8 cellular contexts compared by ENCODE assay signal in genomic region chr10:6580279-6581029, GRCh38. TPM values are rescaled to one million over a fixed set of nuclear protein-coding genes. Genes with fewer than 3 reads are reported as not detected.
DNase-seq lines count a peak whose midpoint lies in the region; ATAC-seq and TF ChIP-seq lines count a peak whose summit lies in the region.

No MANE protein-coding gene starts in this region.

- no peaks in the 10 kb centered on the region for H3K9me3 ChIP-seq in Peyer's patch

- ATAC-seq in GM18502 (IDR thresholded peaks at IDR 0.05; ENCODE audit: poor library complexity, unreplicated experiment): peak; percentile 87
- peak; percentile 92 for ATAC-seq in HG03039 (IDR thresholded peaks at IDR 0.05; ENCODE audit: unreplicated experiment)
- peak; percentile 75 for ATAC-seq in stimulated activated naive CD8-positive, alpha-beta T cell treated with anti-CD3 and anti-CD28 coated beads, Interleukin-15, Interleukin-2, amounts not matched to agents 100 U/mL and 50 U/mL, for 24 hours

- H3K4me3 ChIP-seq in Peyer's patch: peak overlapping the region; percentile 68 to 96 (median 84)
- H3K4me3 ChIP-seq in fibroblast of the aortic adventitia (ENCODE audit: low read depth, low read length): peak overlapping the region; percentile 63

- peaks cover 69% of the 10 kb centered on the region for H3K36me3 Mint-ChIP-seq in activated T-helper 2 cell treated with anti-CD3 and anti-CD28 coated beads, Interferon-gamma antibody, Interleukin-2, Interleukin-4, amounts not matched to agents 10 μg/mL and 5 μg/mL and 100 μg/mL, durations not matched to agents 14 hours and 24 hours and 36 hours (ENCODE audit: low read depth)
- H3K36me3 Mint-ChIP-seq in nephron (ENCODE audit: low read depth): peaks cover 8% of the 10 kb centered on the region

- no peaks in the 10 kb centered on the region for H3K9me3 Mint-ChIP-seq in activated T-helper 2 cell treated with anti-CD3 and anti-CD28 coated beads, Interferon-gamma antibody, Interleukin-2, Interleukin-4, amounts not matched to agents 10 μg/mL and 5 μg/mL and 100 μg/mL, durations not matched to agents 14 hours and 24 hours and 36 hours
- no peaks in the 10 kb centered on the region for H3K9me3 Mint-ChIP-seq in nephron

- peaks cover 68% of the 10 kb centered on the region for H3K4me1 Mint-ChIP-seq in activated T-helper 2 cell treated with anti-CD3 and anti-CD28 coated beads, Interferon-gamma antibody, Interleukin-2, Interleukin-4, amounts not matched to agents 10 μg/mL and 5 μg/mL and 100 μg/mL, durations not matched to agents 14 hours and 24 hours and 36 hours (ENCODE audit: low read depth)
- peaks cover 18% of the 10 kb centered on the region for H3K4me1 Mint-ChIP-seq in nephron

- peak; percentile 21 to 69 (median 56) for TF ChIP-seq CTCF in Peyer's patch (IDR thresholded peaks at IDR 0.05)
- TF ChIP-seq CTCF in fibroblast of the aortic adventitia (IDR thresholded peaks at IDR 0.05; ENCODE audit: insufficient read depth, low read length): peak; percentile 45
- TF ChIP-seq CTCF in nephron (IDR thresholded peaks at IDR 0.05; ENCODE audit: unreplicated experiment in 3 of 3): peak; percentile 57 to 60 (median 58)

- intact Hi-C loops in activated T-helper 2 cell treated with anti-CD3 and anti-CD28 coated beads, Interferon-gamma antibody, Interleukin-2, Interleukin-4, amounts not matched to agents 10 μg/mL and 5 μg/mL and 100 μg/mL, durations not matched to agents 14 hours and 24 hours and 36 hours (cut with micrococcal nuclease): loop anchor here (1.0 to 5.0 kb wide), 4 partner anchors 68 to 528 kb away; no protein-coding TSS in a partner anchor

- H3K27me3 ChIP-seq in Peyer's patch: no peaks in the 10 kb centered on the region

- no peaks in the 10 kb centered on the region for H3K27me3 Mint-ChIP-seq in activated T-helper 2 cell treated with anti-CD3 and anti-CD28 coated beads, Interferon-gamma antibody, Interleukin-2, Interleukin-4, amounts not matched to agents 10 μg/mL and 5 μg/mL and 100 μg/mL, durations not matched to agents 14 hours and 24 hours and 36 hours (ENCODE audit: low read depth)
- H3K27me3 Mint-ChIP-seq in nephron (ENCODE audit: low read depth): peaks cover 51% of the 10 kb centered on the region

- H3K4me1 ChIP-seq in Peyer's patch: no peaks in the 10 kb centered on the region

- peak in 1 of 2 donors; percentile 19 for TF ChIP-seq POLR2A in Peyer's patch (IDR thresholded peaks at IDR 0.05)

- H3K27ac Mint-ChIP-seq in activated T-helper 2 cell treated with anti-CD3 and anti-CD28 coated beads, Interferon-gamma antibody, Interleukin-2, Interleukin-4, amounts not matched to agents 10 μg/mL and 5 μg/mL and 100 μg/mL, durations not matched to agents 14 hours and 24 hours and 36 hours: peak overlapping the region; percentile 89
- peak overlapping the region; percentile 62 to 95 (median 89) for H3K27ac Mint-ChIP-seq in nephron

- peak; percentile 19 for DNase-seq in A172 (ENCODE audit: low spot score)
- peak; percentile 56 to 86 (median 84) for DNase-seq in Peyer's patch
- DNase-seq in activated T-helper 2 cell treated with anti-CD3 and anti-CD28 coated beads, Interferon-gamma antibody, Interleukin-2, Interleukin-4, amounts not matched to agents 10 μg/mL and 5 μg/mL and 100 μg/mL, durations not matched to agents 14 hours and 24 hours and 36 hours (ENCODE audit: low spot score): peak; percentile 81
- DNase-seq in fibroblast of the aortic adventitia (ENCODE audit: low read depth): peak; percentile 31
- peak; percentile 94 for DNase-seq in stimulated activated naive CD8-positive, alpha-beta T cell treated with anti-CD3 and anti-CD28 coated beads, Interleukin-15, Interleukin-2, amounts not matched to agents 100 U/mL and 50 U/mL, for 24 hours

- peak overlapping the region; percentile 75 to 85 (median 82) for H3K27ac ChIP-seq in Peyer's patch

- no peaks in the 10 kb centered on the region for H3K36me3 ChIP-seq in Peyer's patch

- peak overlapping the region; percentile 95 for H3K4me3 Mint-ChIP-seq in activated T-helper 2 cell treated with anti-CD3 and anti-CD28 coated beads, Interferon-gamma antibody, Interleukin-2, Interleukin-4, amounts not matched to agents 10 μg/mL and 5 μg/mL and 100 μg/mL, durations not matched to agents 14 hours and 24 hours and 36 hours (ENCODE audit: low read depth)
- peak overlapping the region; percentile 88 to 93 (median 93) for H3K4me3 Mint-ChIP-seq in nephron

RNA-seq across cellular contexts. Expression of gene PRKCQ, which starts 0.4 kb away (rescaled TPM):
- not detected in 2 replicates for total RNA-seq in A172 (2014; rRNA removed; shearing (Covaris generic))
- total RNA-seq in Peyer's patch: 10 to 100 TPM in 1 of 4 donors, 1 to 10 TPM in 3; 1.8 to 11.6 (median 3.7) TPM
- total RNA-seq in activated T-helper 2 cell treated with anti-CD3 and anti-CD28 coated beads, Interferon-gamma antibody, Interleukin-2, Interleukin-4, amounts not matched to agents 10 μg/mL and 5 μg/mL and 100 μg/mL, durations not matched to agents 14 hours and 24 hours and 36 hours: 40.0 and 40.8 TPM in 2 replicates
- 0.08 TPM in 1 of 2 replicates, not detected in the other for total RNA-seq in fibroblast of the aortic adventitia (ENCODE audit: low replicate concordance)

Comparison
In these comparisons a context has a peak if more than half of its experiments do, and no peak if none do; other contexts are left out.
1. Peak in every context shown above with its lines: DNase-seq, ATAC-seq, H3K4me3 ChIP-seq and H3K27ac ChIP-seq.
2. DNase-seq: peak in every context shown above with its lines; median percentile 94 in stimulated activated naive CD8-positive, alpha-beta T cell treated with anti-CD3 and anti-CD28 coated beads, Interleukin-15, Interleukin-2, amounts not matched to agents 100 U/mL and 50 U/mL, for 24 hours; 84 in Peyer's patch; 81 in activated T-helper 2 cell treated with anti-CD3 and anti-CD28 coated beads, Interferon-gamma antibody, Interleukin-2, Interleukin-4, amounts not matched to agents 10 μg/mL and 5 μg/mL and 100 μg/mL, durations not matched to agents 14 hours and 24 hours and 36 hours; 31 in fibroblast of the aortic adventitia; 19 in A172.